ENCODE assay signal across 29 cellular contexts in the genomic region with DNA sequence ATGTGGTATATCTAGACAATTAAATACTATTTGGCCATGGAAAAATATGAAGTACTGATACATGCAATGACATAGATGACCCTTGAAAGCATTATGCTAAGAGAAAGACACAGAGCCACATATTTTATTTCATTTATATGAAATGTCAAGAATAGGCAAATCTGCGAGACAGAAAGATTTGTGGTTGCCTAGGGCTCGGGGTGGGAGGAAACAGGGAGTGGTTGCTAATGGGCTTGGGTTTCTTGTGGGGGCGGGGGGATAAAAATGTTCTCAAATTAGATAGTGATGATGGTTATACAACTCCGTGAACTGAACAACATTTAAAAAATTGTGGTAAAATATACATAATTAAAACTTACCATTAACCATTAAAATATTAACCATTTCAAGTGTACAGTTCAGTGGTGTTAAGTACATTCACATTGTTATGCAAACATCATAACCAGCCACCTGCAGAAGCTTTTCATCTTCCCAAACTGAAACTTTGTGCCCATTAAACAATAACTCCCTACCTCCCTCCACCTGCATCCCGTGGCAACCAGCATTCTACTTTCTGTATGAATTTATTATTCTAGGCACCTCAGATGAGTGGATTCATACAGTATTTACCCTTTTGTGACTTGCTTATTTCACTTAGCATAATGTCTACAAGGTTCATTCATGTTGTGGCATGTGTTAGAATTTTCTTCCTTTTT.
"Had no signal": no experiment of that assay in that cellular context is flagged by ENCODE, and none has a peak within 500 bp of the region (broad histone marks: within the 10 kb centered on the region; RNA-seq: fewer than 3 reads in every experiment).

No MANE protein-coding gene starts in this region.

- H3K36me3 ChIP-seq: adrenal gland, breast epithelium had no signal

- ATAC-seq: activated naive CD4-positive, alpha-beta T cell treated with anti-CD3 and anti-CD28 coated beads, Interleukin-2, amount 50 U/mL, for 72 hours; body of pancreas had no signal

- H3K27ac ChIP-seq: adrenal gland, body of pancreas, breast epithelium had no signal

- H3K4me3 Mint-ChIP-seq: activated CD4-positive, alpha-beta memory T cell treated with anti-CD3 and anti-CD28 coated beads for 36 hours; activated T-cell treated with anti-CD3 and anti-CD28 coated beads, Interleukin-2, amount 50 U/mL, for 4 hours; T-helper 1 cell treated with Interleukin-12 subunit alpha and Interleukin-12 subunit beta and Interleukin-4 antibody, amounts not matched to agents 30 μg/mL and 1 μg/mL, for 36 hours had no signal

- H3K9me3 ChIP-seq: adrenal gland, body of pancreas, breast epithelium had no signal

- H3K9me3 Mint-ChIP-seq: activated CD4-positive, alpha-beta memory T cell treated with anti-CD3 and anti-CD28 coated beads for 36 hours; activated naive CD4-positive, alpha-beta T cell treated with anti-CD3 and anti-CD28 coated beads for 36 hours; activated naive CD4-positive, alpha-beta T cell treated with anti-CD3 and anti-CD28 coated beads, Interleukin-2, amount 50 U/mL, for 72 hours; activated T-cell treated with anti-CD3 and anti-CD28 coated beads, Interleukin-2, amount 50 U/mL, for 4 hours; activated T-helper 1 cell treated with anti-CD3 and anti-CD28 coated beads, Interleukin-12 subunit alpha, Interleukin-12 subunit beta, Interleukin-2, Interleukin-4 antibody, amounts not matched to agents 30 ng/mL and 10 ng/mL and 1 ng/mL, durations not matched to agents 14 hours and 24 hours and 36 hours; T-helper 1 cell treated with Interleukin-12 subunit alpha and Interleukin-12 subunit beta and Interleukin-4 antibody, amounts not matched to agents 30 μg/mL and 1 μg/mL, for 36 hours; T-helper 2 cell treated with Interferon-gamma antibody and Interleukin-4, amounts not matched to agents 5 μg/mL and 100 μg/mL, for 36 hours had no signal

- DNase-seq: activated CD4-positive, alpha-beta memory T cell treated with anti-CD3 and anti-CD28 coated beads for 36 hours; activated CD4-positive, alpha-beta T cell treated with anti-CD3 and anti-CD28 coated beads, Interleukin-2, amount 50 U/mL, for 1 hour; activated CD8-positive, alpha-beta memory T cell treated with anti-CD3 and anti-CD28 coated beads, Interleukin-2, amount 50 U/mL, for 4 hours; activated gamma-delta T cell treated with Interleukin-2 at 50 U/mL for 16 hours; activated naive CD4-positive, alpha-beta T cell treated with anti-CD3 and anti-CD28 coated beads for 36 hours; activated T-cell treated with anti-CD3 and anti-CD28 coated beads for 4 hours; activated T-cell treated with anti-CD3 and anti-CD28 coated beads, Interleukin-2, amount 50 U/mL, for 4 hours; adrenal gland; body of pancreas; cerebellar nuclear complex; cortex of kidney; NCI-H1105; NCI-H1417 treated with DMSO at 0.1 percent for 48 hours; NCI-H1694; NCI-H1930; NCI-H2081 treated with DMSO at 0.1 percent for 48 hours; NCI-H226; NCI-H446 treated with DMSO at 0.1 percent for 48 hours; NCI-H524; NCI-H748 treated with DMSO at 0.1 percent for 48 hours; NK-92 treated with Interleukin-12 subunit alpha and Interleukin-12 subunit beta, amount 100 ng/mL, for 24 hours; OCI-M1; RPMI8226; SIG-M5 had no signal

- H3K4me3 ChIP-seq: body of pancreas, breast epithelium had no signal

- H3K36me3 Mint-ChIP-seq: activated CD4-positive, alpha-beta memory T cell treated with anti-CD3 and anti-CD28 coated beads for 36 hours; activated naive CD4-positive, alpha-beta T cell treated with anti-CD3 and anti-CD28 coated beads, Interleukin-2, amount 50 U/mL, for 72 hours had no signal

- H3K27ac Mint-ChIP-seq: activated CD4-positive, alpha-beta memory T cell treated with anti-CD3 and anti-CD28 coated beads for 36 hours; activated naive CD4-positive, alpha-beta T cell treated with anti-CD3 and anti-CD28 coated beads for 36 hours; activated naive CD4-positive, alpha-beta T cell treated with anti-CD3 and anti-CD28 coated beads, Interleukin-2, amount 50 U/mL, for 72 hours; activated T-helper 1 cell treated with anti-CD3 and anti-CD28 coated beads, Interleukin-12 subunit alpha, Interleukin-12 subunit beta, Interleukin-2, Interleukin-4 antibody, amounts not matched to agents 30 ng/mL and 10 ng/mL and 1 ng/mL, durations not matched to agents 14 hours and 24 hours and 36 hours; T-helper 1 cell treated with Interleukin-12 subunit alpha and Interleukin-12 subunit beta and Interleukin-4 antibody, amounts not matched to agents 30 μg/mL and 1 μg/mL, for 36 hours; T-helper 2 cell treated with Interferon-gamma antibody and Interleukin-4, amounts not matched to agents 5 μg/mL and 100 μg/mL, for 36 hours had no signal
